In genomic region chr22:44719586-44720368, GRCh38 we compare ENCODE assay signal across 19 cellular contexts. TPM values are rescaled to one million over a fixed set of nuclear protein-coding genes. Genes with fewer than 3 reads are reported as not detected.
DNase-seq lines count a peak whose midpoint lies in the region; ATAC-seq, FAIRE-seq and TF ChIP-seq lines count a peak whose summit lies in the region.
"Had no signal": no experiment of that assay in that cellular context is flagged by ENCODE, and none has a peak within 500 bp of the region (broad histone marks: within the 10 kb centered on the region; RNA-seq: fewer than 3 reads in every experiment).

No MANE protein-coding gene starts in this region.

- H3K4me3 ChIP-seq in left ventricle myocardium inferior (no peak overlapping the region), pancreas (no peak overlapping the region)
- H3K4me3 ChIP-seq: lung had no signal

- no peaks in the 10 kb centered on the region for H3K27me3 Mint-ChIP-seq in IgD-negative memory B cell
- H3K27me3 Mint-ChIP-seq: naive thymus-derived CD4-positive, alpha-beta T cell had no signal

- peak; percentile 7 for DNase-seq in NCI-H2227 (lab: John Stamatoyannopoulos, UW; ENCODE audit: unreplicated experiment)
- DNase-seq in NCI-H2227 treated with DMSO at 0.1 percent for 48 hours (lab: John Stamatoyannopoulos, UW): no peak
- peak; percentile 40 for DNase-seq in left ventricle myocardium inferior
- DNase-seq in pancreas: peak in 5 of 6 donors; percentile 64 to 93 (median 75)
- DNase-seq in HTR-8/SVneo (ENCODE audit: insufficient read length, low spot score): no peak
- no peak for DNase-seq in activated gamma-delta T cell (lab: John Stamatoyannopoulos, UW)
- DNase-seq: ACHN; activated CD8-positive, alpha-beta T cell treated with anti-CD3 and anti-CD28 coated beads, Interleukin-2, amount 10 ng/mL, durations not matched to agents 7 days and 5 days; amniotic stem cell; naive thymus-derived CD4-positive, alpha-beta T cell; NCI-H1105; stimulated activated CD4-positive, alpha-beta T cell treated with anti-CD3 and anti-CD28 coated beads, Interleukin-15, amount 100 ng/mL, for 24 hours had no signal

- FAIRE-seq in pancreas (lab: Jason Lieb, UNC): no peak
- FAIRE-seq in HTR-8/SVneo (lab: Jason Lieb, UNC): no peak
- FAIRE-seq: G401.6, GM12891, RCC 7860 had no signal

- H3K27ac Mint-ChIP-seq in IgD-negative memory B cell: peak overlapping the region in 2 of 3 donors; percentile 26 to 78
- H3K27ac Mint-ChIP-seq: activated CD8-positive, alpha-beta T cell treated with anti-CD3 and anti-CD28 coated beads, Interleukin-2, amount 10 ng/mL, durations not matched to agents 7 days and 5 days; naive thymus-derived CD4-positive, alpha-beta T cell had no signal

- no peak overlapping the region for H3K4me3 Mint-ChIP-seq in IgD-negative memory B cell
- H3K4me3 Mint-ChIP-seq: activated CD8-positive, alpha-beta T cell treated with anti-CD3 and anti-CD28 coated beads, Interleukin-2, amount 10 ng/mL, durations not matched to agents 7 days and 5 days; naive thymus-derived CD4-positive, alpha-beta T cell had no signal

- H3K9me3 ChIP-seq in left ventricle myocardium inferior (replicated peaks) (no peaks in the 10 kb centered on the region), pancreas (no peaks in the 10 kb centered on the region)

- TF ChIP-seq CTCF in left ventricle myocardium inferior (IDR thresholded peaks at IDR 0.05; ENCODE audit: borderline replicate concordance) (no peak), pancreas (IDR thresholded peaks at IDR 0.05) (no peak)

- ATAC-seq in pancreas (peak; percentile 65 to 90 (median 82)), GM18873 (IDR thresholded peaks at IDR 0.05; ENCODE audit: low FRiP score, unreplicated experiment) (no peak)
- ATAC-seq: activated CD8-positive, alpha-beta T cell treated with anti-CD3 and anti-CD28 coated beads, Interleukin-2, amount 10 ng/mL, durations not matched to agents 7 days and 5 days; naive thymus-derived CD4-positive, alpha-beta T cell had no signal

- 46 to 88% methylated on average over 13 of the region's 13 CpGs for WGBS in pancreas, 2 donors

- no peaks in the 10 kb centered on the region for H3K36me3 Mint-ChIP-seq in IgD-negative memory B cell

- no peaks in the 10 kb centered on the region for H3K4me1 ChIP-seq in left ventricle myocardium inferior
- H3K4me1 ChIP-seq in pancreas: no peaks in the 10 kb centered on the region

- intact Hi-C loops in left ventricle myocardium inferior (cut with micrococcal nuclease) (no loop called here), pancreas (cut with DNase I) (no loop called here)

- no peak overlapping the region for H3K27ac ChIP-seq in left ventricle myocardium inferior (replicated peaks)
- H3K27ac ChIP-seq in pancreas: no peak overlapping the region
- H3K27ac ChIP-seq: VCaP had no signal

- H3K4me1 Mint-ChIP-seq in IgD-negative memory B cell: peaks cover 8 to 18% (median 11%) of the 10 kb centered on the region in 3 donors

- H3K27me3 ChIP-seq in left ventricle myocardium inferior (ENCODE audit: low read depth): no peaks in the 10 kb centered on the region
- H3K27me3 ChIP-seq in pancreas: no peaks in the 10 kb centered on the region

- no peaks in the 10 kb centered on the region for H3K9me3 Mint-ChIP-seq in IgD-negative memory B cell
- H3K9me3 Mint-ChIP-seq: naive thymus-derived CD4-positive, alpha-beta T cell had no signal

- no peaks in the 10 kb centered on the region for H3K36me3 ChIP-seq in left ventricle myocardium inferior
- H3K36me3 ChIP-seq in pancreas: no peaks in the 10 kb centered on the region

RNA-seq across cellular contexts. Expression of gene PRR5, which starts 17.8 kb away (rescaled TPM):
- polyA plus RNA-seq in IgD-negative memory B cell (40.3 TPM), pancreas (10 to 100 TPM; 12.7 to 23.0 TPM)
- total RNA-seq in left ventricle myocardium inferior (2.9 TPM), pancreas (10 to 100 TPM in 3 of 6 donors, 1 to 10 TPM in 3; 7.0 to 10.7 (median 10.0) TPM)

RNA-seq across cellular contexts. Expression of gene ARHGAP8, which starts 32.6 kb away (rescaled TPM):
- not detected for polyA plus RNA-seq in IgD-negative memory B cell
- total RNA-seq in left ventricle myocardium inferior: not detected
- 10 to 100 TPM in 4 of 6 donors, 1 to 10 TPM in 2; 8.6 to 20.1 (median 11.1) TPM for total RNA-seq in pancreas
- 10 to 100 TPM; 52.2 to 59.2 TPM for polyA plus RNA-seq in pancreas
- polyA plus RNA-seq: naive thymus-derived CD4-positive, alpha-beta T cell had no signal

Comparison
In these comparisons a context has a peak if more than half of its experiments do, and no peak if none do; other contexts are left out.
1. DNase-seq: peak in NCI-H2227 (single experiment), left ventricle myocardium inferior (single experiment) and pancreas (5 of 6); none in NCI-H2227 treated with DMSO at 0.1 percent for 48 hours (single experiment), HTR-8/SVneo (single experiment) and activated gamma-delta T cell (single experiment).